ENCODE assay signal across 11 cellular contexts in genomic region chr5:116358911-116359418, GRCh38.
DNase-seq lines count a peak whose midpoint lies in the region; ATAC-seq and TF ChIP-seq lines count a peak whose summit lies in the region.
"Had no signal": no experiment of that assay in that cellular context is flagged by ENCODE, and none has a peak within 500 bp of the region (broad histone marks: within the 10 kb centered on the region; RNA-seq: fewer than 3 reads in every experiment).

No MANE protein-coding gene starts in this region.

- H3K27ac Mint-ChIP-seq in activated CD4-positive, alpha-beta memory T cell treated with anti-CD3 and anti-CD28 coated beads, Interleukin-2, amount 10 ng/mL, durations not matched to agents 7 days and 5 days, result no peak overlapping the region
- H3K27ac Mint-ChIP-seq: activated naive CD4-positive, alpha-beta T cell treated with anti-CD3 and anti-CD28 coated beads, Interleukin-2, amount 50 U/mL, for 72 hours had no signal

- H3K36me3 ChIP-seq in MM.1S (replicated peaks; ENCODE audit: insufficient read depth, low read length) (no peaks in the 10 kb centered on the region), mucosa of descending colon (ENCODE audit: low read depth) (no peaks in the 10 kb centered on the region), uterus (no peaks in the 10 kb centered on the region), ascending aorta (no peaks in the 10 kb centered on the region)
- H3K36me3 ChIP-seq: heart right ventricle had no signal

- peaks cover 10% of the 10 kb centered on the region; the same call in 1 of the 2 replicates for H3F3A ChIP-seq in MM.1S (ENCODE audit: insufficient read depth, low read length)

- no peak overlapping the region for H3K4me3 ChIP-seq in MM.1S (ENCODE audit: low read length)
- no peak overlapping the region for H3K4me3 ChIP-seq in mucosa of descending colon
- no peak overlapping the region for H3K4me3 ChIP-seq in uterus
- no peak overlapping the region for H3K4me3 ChIP-seq in ascending aorta
- H3K4me3 ChIP-seq: heart right ventricle had no signal

- CTCF ChIA-PET in activated CD4-positive, alpha-beta memory T cell treated with anti-CD3 and anti-CD28 coated beads, Interleukin-2, amount 10 ng/mL, durations not matched to agents 7 days and 5 days (lab: Charles Lee), result no interaction called here

- H3K27ac ChIP-seq in MM.1S (ENCODE audit: low read length) (peak overlapping the region; percentile 27; the same call in 1 of the 2 replicates), uterus (no peak overlapping the region), ascending aorta (no peak overlapping the region)

- peak; percentile 23 for DNase-seq in MM.1S
- DNase-seq in mucosa of descending colon, result no peak
- DNase-seq in uterus, result no peak
- DNase-seq in effector CD4-positive, alpha-beta T cell, result no peak
- no peak for DNase-seq in ascending aorta (ENCODE audit: low spot score in 2 of 2)
- DNase-seq in activated CD4-positive, alpha-beta memory T cell treated with anti-CD3 and anti-CD28 coated beads, Interleukin-2, amount 10 ng/mL, durations not matched to agents 7 days and 5 days, result no peak
- DNase-seq: heart right ventricle, PC-3 had no signal

- H3K9ac ChIP-seq in MM.1S (ENCODE audit: low read length), result no peak overlapping the region

- H2AFZ ChIP-seq in MM.1S (ENCODE audit: low read length), result no peak overlapping the region

- no peak overlapping the region for H3K4me3 Mint-ChIP-seq in activated CD4-positive, alpha-beta memory T cell treated with anti-CD3 and anti-CD28 coated beads, Interleukin-2, amount 10 ng/mL, durations not matched to agents 7 days and 5 days

- H3K4me1 ChIP-seq in MM.1S (ENCODE audit: low read length) (peaks cover 26% of the 10 kb centered on the region), mucosa of descending colon (ENCODE audit: low read depth) (no peaks in the 10 kb centered on the region), uterus (no peaks in the 10 kb centered on the region), ascending aorta (peaks cover 5 to 9% of the 10 kb centered on the region in 2 donors)

- intact Hi-C loops in mucosa of descending colon (cut with DNase I, micrococcal nuclease), result no loop called here
- intact Hi-C loops in uterus (cut with DNase I; ENCODE audit: low total_unique reads), result no loop called here
- intact Hi-C loops in ascending aorta (cut with DNase I), result no loop called here

- no peaks in the 10 kb centered on the region for H3K27me3 ChIP-seq in MM.1S (replicated peaks; ENCODE audit: insufficient read depth, low read length)
- no peaks in the 10 kb centered on the region for H3K27me3 ChIP-seq in uterus
- no peaks in the 10 kb centered on the region for H3K27me3 ChIP-seq in ascending aorta
- H3K27me3 ChIP-seq: heart right ventricle had no signal

- peaks cover 8% of the 10 kb centered on the region for H3K9me3 Mint-ChIP-seq in activated CD4-positive, alpha-beta memory T cell treated with anti-CD3 and anti-CD28 coated beads, Interleukin-2, amount 10 ng/mL, durations not matched to agents 7 days and 5 days

- H3K9me3 ChIP-seq in MM.1S (replicated peaks; ENCODE audit: insufficient read depth, low read length) (no peaks in the 10 kb centered on the region), mucosa of descending colon (peaks cover 6% of the 10 kb centered on the region), uterus (no peaks in the 10 kb centered on the region), ascending aorta (peaks cover 0 to 2% of the 10 kb centered on the region in 2 donors)

- H3K27me3 Mint-ChIP-seq in activated CD4-positive, alpha-beta memory T cell treated with anti-CD3 and anti-CD28 coated beads, Interleukin-2, amount 10 ng/mL, durations not matched to agents 7 days and 5 days, result no peaks in the 10 kb centered on the region

- H3K36me3 Mint-ChIP-seq in activated CD4-positive, alpha-beta memory T cell treated with anti-CD3 and anti-CD28 coated beads, Interleukin-2, amount 10 ng/mL, durations not matched to agents 7 days and 5 days (ENCODE audit: low read depth), result no peaks in the 10 kb centered on the region

- no peaks in the 10 kb centered on the region for H3K9me2 ChIP-seq in MM.1S (replicated peaks; ENCODE audit: insufficient read depth, low read length)

- ATAC-seq in GM18868 (IDR thresholded peaks at IDR 0.05; ENCODE audit: unreplicated experiment), result peak; percentile 97
- ATAC-seq in HG02623 (IDR thresholded peaks at IDR 0.05; ENCODE audit: unreplicated experiment), result peak; percentile 99
- ATAC-seq in mucosa of descending colon, result peak; percentile 25

- no peaks in the 10 kb centered on the region for H3K4me1 Mint-ChIP-seq in activated CD4-positive, alpha-beta memory T cell treated with anti-CD3 and anti-CD28 coated beads, Interleukin-2, amount 10 ng/mL, durations not matched to agents 7 days and 5 days

- no peak overlapping the region for H3K4me2 ChIP-seq in MM.1S (ENCODE audit: low read depth, low read length)

- TF ChIP-seq POLR2A in uterus (IDR thresholded peaks at IDR 0.05), result no peak

- TF ChIP-seq CTCF in MM.1S (IDR thresholded peaks at IDR 0.05; ENCODE audit: low read length) (no peak), mucosa of descending colon (IDR thresholded peaks at IDR 0.05) (no peak), uterus (IDR thresholded peaks at IDR 0.05) (no peak), ascending aorta (IDR thresholded peaks at IDR 0.05) (no peak)

- H3K79me2 ChIP-seq in MM.1S (ENCODE audit: low read length), result no peaks in the 10 kb centered on the region

- POLR2A ChIA-PET in activated CD4-positive, alpha-beta memory T cell treated with anti-CD3 and anti-CD28 coated beads, Interleukin-2, amount 10 ng/mL, durations not matched to agents 7 days and 5 days (lab: Charles Lee), result no interaction called here

- H4K20me1 ChIP-seq in MM.1S (ENCODE audit: insufficient read depth, low read length), result no peaks in the 10 kb centered on the region

Comparison
In these comparisons a context has a peak if more than half of its experiments do, and no peak if none do; other contexts are left out.
1. ATAC-seq: peak in every context shown above with its lines; median percentile 99 in HG02623; 97 in GM18868; 25 in mucosa of descending colon.